Comparison of ENCODE assay signal across 12 cellular contexts in the genomic region with DNA sequence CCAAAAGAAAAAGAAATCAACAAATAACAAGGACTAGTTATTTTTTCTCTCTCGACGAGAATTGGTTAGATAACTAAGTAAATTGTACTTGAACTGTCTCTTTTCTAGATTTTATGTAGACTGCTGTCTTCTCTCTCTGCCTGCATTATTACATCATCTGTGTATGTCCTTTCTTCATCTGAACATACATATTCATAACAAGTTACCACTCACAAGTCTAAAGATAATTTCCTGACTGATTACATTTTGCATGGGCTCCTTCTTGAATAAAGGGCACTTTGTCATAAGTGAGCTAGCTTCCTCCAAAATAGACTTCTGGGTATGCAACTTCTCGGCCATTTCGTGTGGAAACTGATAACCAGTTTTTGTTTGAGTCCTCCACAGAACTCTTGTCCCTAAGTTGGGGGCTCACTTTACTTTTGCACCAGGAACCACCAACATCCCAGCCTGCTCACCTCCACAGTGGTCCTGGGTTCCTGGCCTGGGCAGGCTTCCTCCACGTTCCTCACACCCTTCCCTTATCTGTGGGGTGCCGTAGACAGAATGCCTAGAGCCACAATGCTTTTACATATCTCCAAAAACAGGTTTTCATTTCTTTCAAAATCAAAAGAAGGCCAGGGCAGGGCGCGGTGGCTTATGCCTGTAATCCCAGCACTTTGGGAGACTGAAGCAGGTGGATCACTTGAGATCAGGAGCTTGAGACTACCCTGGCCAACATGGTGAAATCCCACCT. TPM values are rescaled to one million over a fixed set of nuclear protein-coding genes. Genes with fewer than 3 reads are reported as not detected.
DNase-seq lines count a peak whose midpoint lies in the region; ATAC-seq and TF ChIP-seq lines count a peak whose summit lies in the region.
"Had no signal": no experiment of that assay in that cellular context is flagged by ENCODE, and none has a peak within 500 bp of the region (broad histone marks: within the 10 kb centered on the region; RNA-seq: fewer than 3 reads in every experiment).

No MANE protein-coding gene starts in this region.

- H3K56ac ChIP-seq in mesendoderm (ENCODE audit: low read length) = no peak overlapping the region

- H3K27ac ChIP-seq in RWPE2 (ENCODE audit: poor library complexity, severe bottlenecking) (peak overlapping the region; percentile 69), epithelial cell of prostate (peak overlapping the region; percentile 100), gastrocnemius medialis (peak overlapping the region; percentile 73 to 83 (median 78)), mesendoderm (ENCODE audit: low read depth, low read length) (no peak overlapping the region)

- ATAC-seq in RWPE2 (ENCODE audit: low read depth) (no peak), gastrocnemius medialis (no peak)

- intact Hi-C loops in gastrocnemius medialis (cut with DNase I; ENCODE audit: low total_unique reads) = no loop called here

- H3K9ac ChIP-seq in mesendoderm (ENCODE audit: low read length) = no peak overlapping the region

- H2BK120ac ChIP-seq in mesendoderm (ENCODE audit: low read depth, low read length) = no peak overlapping the region

- H2BK15ac ChIP-seq in mesendoderm (replicated peaks; ENCODE audit: low read depth) = no peak overlapping the region

- H4K5ac ChIP-seq in mesendoderm (ENCODE audit: low read length) = no peak overlapping the region

- in situ Hi-C loops in gastrocnemius medialis (cut with MboI; ENCODE audit: low sequenced_read_pairs in 4 of 4) = loop anchor here in 1 of 4 donors (25.0 kb wide), 1 partner anchor 180 kb away; no protein-coding TSS in a partner anchor

- H3K36me3 ChIP-seq in RWPE2 (ENCODE audit: low read depth) (no peaks in the 10 kb centered on the region), gastrocnemius medialis (no peaks in the 10 kb centered on the region), mesendoderm (ENCODE audit: control insufficient read depth, insufficient read depth, low read length) (no peaks in the 10 kb centered on the region)

- DNase-seq in COLO829 (ENCODE audit: low spot score) (peak; percentile 36), RWPE2 (ENCODE audit: low spot score) (no peak), epithelial cell of prostate (ENCODE audit: low read depth, low spot score) (no peak), gastrocnemius medialis (no peak), ureter (ENCODE audit: low spot score) (no peak), AML-193 (lab: John Stamatoyannopoulos, UW) (no peak), HCEC 1CT (no peak), mesendoderm (no peak)
- DNase-seq: activated CD4-positive, alpha-beta T cell treated with anti-CD3 and anti-CD28 coated beads for 48 hours; central memory CD4-positive, alpha-beta T cell; NCI-H1694 treated with DMSO at 0.1 percent for 48 hours; stimulated activated CD4-positive, alpha-beta T cell treated with anti-CD3 and anti-CD28 coated beads, Interleukin-4, amount 100 ng/mL, for 24 hours had no signal

- H3K79me1 ChIP-seq in mesendoderm (ENCODE audit: low read length) = no peaks in the 10 kb centered on the region

- H4K8ac ChIP-seq in mesendoderm (ENCODE audit: low read depth, low read length) = no peak overlapping the region

- TF ChIP-seq CTCF in RWPE2 (IDR thresholded peaks at IDR 0.05; ENCODE audit: poor library complexity, severe bottlenecking) = no peak
- TF ChIP-seq CTCF in gastrocnemius medialis (IDR thresholded peaks at IDR 0.05 in 4 of 5, conservative IDR thresholded peaks at IDR 0.05 in 1 of 5) = no peak

- H2AK5ac ChIP-seq in mesendoderm (ENCODE audit: low read length) = no peak overlapping the region

- H3K18ac ChIP-seq in mesendoderm (ENCODE audit: low read length) = no peak overlapping the region

- H3K4me1 ChIP-seq in RWPE2 (ENCODE audit: insufficient read depth, poor library complexity, severe bottlenecking) (peaks cover 33% of the 10 kb centered on the region), gastrocnemius medialis (peaks cover 0 to 17% of the 10 kb centered on the region in 2 donors), mesendoderm (ENCODE audit: control insufficient read depth, low read depth, low read length) (no peaks in the 10 kb centered on the region)

- WGBS in mesendoderm (ENCODE audit: extremely low coverage, insufficient coverage, low lambda C conversion rate) = no CpG with 5 or more reads among the region's 8 CpGs

- H3K79me2 ChIP-seq in mesendoderm (ENCODE audit: control insufficient read depth, insufficient read depth, low read length) = no peaks in the 10 kb centered on the region

- no peaks in the 10 kb centered on the region for H3K27me3 ChIP-seq in RWPE2 (ENCODE audit: insufficient read depth, poor library complexity, severe bottlenecking)
- no peaks in the 10 kb centered on the region for H3K27me3 ChIP-seq in gastrocnemius medialis
- no peaks in the 10 kb centered on the region for H3K27me3 ChIP-seq in mesendoderm (ENCODE audit: insufficient read depth, low read length, poor library complexity)

- H3K4me3 ChIP-seq in RWPE2 (ENCODE audit: severe bottlenecking) (no peak overlapping the region), gastrocnemius medialis (no peak overlapping the region), mesendoderm (ENCODE audit: low read length) (no peak overlapping the region)

- TF ChIP-seq POLR2A in gastrocnemius medialis (IDR thresholded peaks at IDR 0.05) = no peak

- H2BK5ac ChIP-seq in mesendoderm (ENCODE audit: low read length) = no peak overlapping the region

- H3K4me2 ChIP-seq in mesendoderm (ENCODE audit: low read length) = no peak overlapping the region

- no peak overlapping the region for H3K23ac ChIP-seq in mesendoderm (ENCODE audit: low read length)

- H3K9me3 ChIP-seq in RWPE2 (ENCODE audit: severe bottlenecking) (no peaks in the 10 kb centered on the region), gastrocnemius medialis (no peaks in the 10 kb centered on the region)

- no peak overlapping the region for H3K4ac ChIP-seq in mesendoderm (ENCODE audit: low read depth, low read length)

RNA-seq across cellular contexts. Expression of a gene that starts 6.2 kb away (rescaled TPM):
- 10 to 100 TPM; 37.1 to 75.4 (median 58.3) TPM for total RNA-seq in gastrocnemius medialis
- total RNA-seq in ureter = 79.7 TPM
- 76.8 TPM for polyA plus RNA-seq in mesendoderm (2013, experiment 1 of 2)
- 77.5 TPM for polyA plus RNA-seq in mesendoderm (2013, experiment 2 of 2)

RNA-seq across cellular contexts. Expression of a gene that starts 21.5 kb away (rescaled TPM):
- 10 to 100 TPM; 25.8 to 73.7 (median 67.7) TPM for total RNA-seq in gastrocnemius medialis
- total RNA-seq in ureter = 35.9 TPM
- 0.34 TPM for polyA plus RNA-seq in mesendoderm (2013, experiment 1 of 2)
- 0.41 TPM for polyA plus RNA-seq in mesendoderm (2013, experiment 2 of 2)
